8 cellular contexts compared by ENCODE assay signal in the genomic region with DNA sequence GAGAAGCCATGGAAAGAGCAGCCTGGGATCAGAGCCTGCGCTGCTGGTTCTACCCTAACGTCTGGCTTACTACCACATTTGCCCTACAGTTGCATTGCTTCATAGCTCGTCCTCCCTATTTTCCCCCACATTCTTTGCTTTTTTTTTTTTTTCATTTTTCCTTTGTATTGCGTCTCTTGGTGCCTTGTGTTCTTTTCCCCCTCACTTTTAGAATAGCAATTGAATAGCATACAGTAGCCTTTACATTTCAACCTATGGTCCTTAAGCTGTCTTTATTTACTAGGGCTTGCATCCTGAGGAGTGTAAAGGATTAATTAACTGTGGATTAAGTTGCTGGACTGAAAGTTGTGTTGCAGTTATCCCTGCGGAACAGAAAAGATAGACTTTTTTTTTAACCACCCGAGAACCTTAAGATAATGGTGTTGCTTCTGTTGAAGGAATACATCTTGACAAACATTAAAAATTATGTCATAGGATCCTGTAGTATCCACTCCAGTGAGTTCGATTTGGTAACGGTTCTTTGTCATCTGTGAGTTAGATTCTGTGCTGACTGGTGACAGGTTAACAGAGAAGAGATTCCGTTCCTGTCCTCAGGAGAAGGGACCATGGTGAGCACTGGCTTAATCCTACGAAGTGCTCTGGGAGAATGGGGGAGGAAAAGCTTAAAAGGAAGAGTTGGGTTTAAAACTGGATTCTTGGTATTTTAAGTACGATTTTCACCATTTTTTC.
DNase-seq lines count a peak whose midpoint lies in the region; ATAC-seq and TF ChIP-seq lines count a peak whose summit lies in the region.

No MANE protein-coding gene starts in this region.

- DNase-seq in Caco-2 (peak in 1 of 2 experiments; percentile 23), T-cell (no peak), fibroblast of villous mesenchyme (ENCODE audit: low read depth) (peak; percentile 23), renal cortical epithelial cell (ENCODE audit: low read depth) (peak; percentile 69), COR-L47 (lab: John Stamatoyannopoulos, UW) (no peak), GOT3 (lab: John Stamatoyannopoulos, UW) (no peak)

- peaks cover 9% of the 10 kb centered on the region for H3K9me3 Mint-ChIP-seq in Caco-2 (ENCODE audit: unreplicated experiment)
- peaks cover 0 to 3% (median under 1%) of the 10 kb centered on the region in 3 donors for H3K9me3 Mint-ChIP-seq in T-cell

- H3K36me3 Mint-ChIP-seq in Caco-2 (ENCODE audit: insufficient read depth, unreplicated experiment) (peaks cover 12% of the 10 kb centered on the region), T-cell (no peaks in the 10 kb centered on the region)

- TF ChIP-seq CTCF in Caco-2 (IDR thresholded peaks at IDR 0.05; ENCODE audit: insufficient read depth in 1 of 2, low read depth in 1 of 2, low read length in 1 of 2, severe bottlenecking in 1 of 2, unreplicated experiment in 1 of 2) (no peak), fibroblast of villous mesenchyme (IDR thresholded peaks at IDR 0.05; ENCODE audit: insufficient read depth, low read depth, low read length) (no peak)

- intact Hi-C loops in Caco-2 (cut with micrococcal nuclease; ENCODE audit: unreplicated experiment) = loop anchor here (1.0 to 5.0 kb wide), 3 partner anchors 90 to 224 kb away; no protein-coding TSS in a partner anchor

- no peak overlapping the region for H3K4me3 Mint-ChIP-seq in Caco-2 (ENCODE audit: unreplicated experiment)
- peak overlapping the region; percentile 74 to 86 (median 74) for H3K4me3 Mint-ChIP-seq in T-cell

- ATAC-seq in HG03571 (IDR thresholded peaks at IDR 0.05; ENCODE audit: unreplicated experiment) (peak; percentile 8), T-cell (replicated peaks in 1 of 4) (no peak), GM21528 (IDR thresholded peaks at IDR 0.05; ENCODE audit: low FRiP score, unreplicated experiment) (no peak)

- H3K4me1 ChIP-seq in Caco-2 = peaks cover 14% of the 10 kb centered on the region

- POLR2A ChIA-PET in Caco-2 (lab: Charles Lee) (interaction anchor here (0.6 to 2.7 kb wide), 4 partner anchors 17 to 192 kb away, joined by 3 to 24 read pairs (median 4); no protein-coding TSS in a partner anchor), T-cell (lab: Charles Lee) (no interaction called here)

- H3K27me3 Mint-ChIP-seq in Caco-2 (ENCODE audit: insufficient read depth, unreplicated experiment) = no peaks in the 10 kb centered on the region
- peaks cover 5 to 25% of the 10 kb centered on the region in 2 donors for H3K27me3 Mint-ChIP-seq in T-cell

- no peaks in the 10 kb centered on the region for H3K27me3 ChIP-seq in Caco-2 (replicated peaks; ENCODE audit: control insufficient read depth, insufficient read depth, low read length)

- peak overlapping the region; percentile 50 for H3K4me3 ChIP-seq in Caco-2 (ENCODE audit: low read depth, low read length)
- H3K4me3 ChIP-seq in fibroblast of villous mesenchyme (ENCODE audit: low read depth, low read length) = peak overlapping the region; percentile 77

- H3K36me3 ChIP-seq in Caco-2 (ENCODE audit: control insufficient read depth, insufficient read depth, low read length) = no peaks in the 10 kb centered on the region

- 0 out of 2 replicates have a peak, but pooled peaks cover 4% of the 10 kb centered on the region for H3K9me3 ChIP-seq in Caco-2

- H3K4me1 Mint-ChIP-seq in Caco-2 (ENCODE audit: low read depth, unreplicated experiment) (peaks cover 16% of the 10 kb centered on the region), T-cell (peaks cover 10 to 15% (median 13%) of the 10 kb centered on the region in 3 donors)

- BruUV-seq in Caco-2 (replicated peaks; lab: Mats Ljungman, UMichigan) = TSS peak; percentile 29

- CTCF ChIA-PET in Caco-2 (lab: Charles Lee) = interaction anchor here (0.6 to 1.3 kb wide), 6 partner anchors 32 to 1291 kb away, joined by 3 to 8 read pairs (median 4); no protein-coding TSS in a partner anchor
- CTCF ChIA-PET in T-cell (lab: Charles Lee) = no interaction called here

- no peak overlapping the region for H3K27ac Mint-ChIP-seq in Caco-2 (ENCODE audit: unreplicated experiment)
- peak overlapping the region in 1 of 2 donors; percentile 71 for H3K27ac Mint-ChIP-seq in T-cell

Comparison
In these comparisons a context has a peak if more than half of its experiments do, and no peak if none do; other contexts are left out.
1. DNase-seq: peak in fibroblast of villous mesenchyme (single experiment) and renal cortical epithelial cell (single experiment); none in T-cell (0 of 34), COR-L47 (single experiment) and GOT3 (single experiment).